In the genomic region with DNA sequence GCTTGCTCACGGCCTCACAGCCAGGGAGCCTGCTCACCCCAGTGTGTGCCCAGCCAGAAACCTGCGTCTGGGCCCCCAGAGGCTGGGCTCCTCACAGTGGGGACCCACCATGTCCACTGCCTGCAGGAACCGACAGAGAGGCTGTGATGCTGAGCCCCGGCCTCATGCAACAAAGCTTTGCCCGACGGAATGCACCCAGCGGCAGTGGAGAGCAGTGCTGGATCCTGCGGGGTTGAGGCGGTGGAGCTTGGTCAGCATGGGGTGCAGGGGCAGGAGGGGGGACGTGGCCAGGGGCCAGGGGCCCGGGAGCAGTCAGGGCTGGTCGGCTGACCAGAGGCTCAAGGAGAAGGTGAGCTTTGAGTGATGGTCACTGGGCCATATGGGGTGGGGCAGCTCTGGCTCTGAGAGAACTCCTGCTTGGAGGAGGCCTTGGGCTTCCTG, we compare ENCODE assay signal across 1 cellular context.
TF ChIP-seq lines count a peak whose summit lies in the region.

No MANE protein-coding gene starts in this region.

TF ChIP-seq in K562, 482 proteins besides CTCF, POLR2A, EP300 and RAD21:
- TF ChIP-seq, protein P1, sequence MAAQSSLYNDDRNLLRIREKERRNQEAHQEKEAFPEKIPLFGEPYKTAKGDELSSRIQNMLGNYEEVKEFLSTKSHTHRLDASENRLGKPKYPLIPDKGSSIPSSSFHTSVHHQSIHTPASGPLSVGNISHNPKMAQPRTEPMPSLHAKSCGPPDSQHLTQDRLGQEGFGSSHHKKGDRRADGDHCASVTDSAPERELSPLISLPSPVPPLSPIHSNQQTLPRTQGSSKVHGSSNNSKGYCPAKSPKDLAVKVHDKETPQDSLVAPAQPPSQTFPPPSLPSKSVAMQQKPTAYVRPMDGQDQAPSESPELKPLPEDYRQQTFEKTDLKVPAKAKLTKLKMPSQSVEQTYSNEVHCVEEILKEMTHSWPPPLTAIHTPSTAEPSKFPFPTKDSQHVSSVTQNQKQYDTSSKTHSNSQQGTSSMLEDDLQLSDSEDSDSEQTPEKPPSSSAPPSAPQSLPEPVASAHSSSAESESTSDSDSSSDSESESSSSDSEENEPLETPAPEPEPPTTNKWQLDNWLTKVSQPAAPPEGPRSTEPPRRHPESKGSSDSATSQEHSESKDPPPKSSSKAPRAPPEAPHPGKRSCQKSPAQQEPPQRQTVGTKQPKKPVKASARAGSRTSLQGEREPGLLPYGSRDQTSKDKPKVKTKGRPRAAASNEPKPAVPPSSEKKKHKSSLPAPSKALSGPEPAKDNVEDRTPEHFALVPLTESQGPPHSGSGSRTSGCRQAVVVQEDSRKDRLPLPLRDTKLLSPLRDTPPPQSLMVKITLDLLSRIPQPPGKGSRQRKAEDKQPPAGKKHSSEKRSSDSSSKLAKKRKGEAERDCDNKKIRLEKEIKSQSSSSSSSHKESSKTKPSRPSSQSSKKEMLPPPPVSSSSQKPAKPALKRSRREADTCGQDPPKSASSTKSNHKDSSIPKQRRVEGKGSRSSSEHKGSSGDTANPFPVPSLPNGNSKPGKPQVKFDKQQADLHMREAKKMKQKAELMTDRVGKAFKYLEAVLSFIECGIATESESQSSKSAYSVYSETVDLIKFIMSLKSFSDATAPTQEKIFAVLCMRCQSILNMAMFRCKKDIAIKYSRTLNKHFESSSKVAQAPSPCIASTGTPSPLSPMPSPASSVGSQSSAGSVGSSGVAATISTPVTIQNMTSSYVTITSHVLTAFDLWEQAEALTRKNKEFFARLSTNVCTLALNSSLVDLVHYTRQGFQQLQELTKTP (IDR thresholded peaks at IDR 0.05; ENCODE audit: low read depth in 1 of 2, partially characterized antibody in 2 of 2) = no peak
- no peak for TF ChIP-seq HDAC8 (tag; IDR thresholded peaks at IDR 0.05)
TF ChIP-seq in K562: peak in this region for 0.
